25 cellular contexts compared by ENCODE assay signal in genomic region chr5:113105693-113106280, GRCh38.
"Had no signal": no experiment of that assay in that cellular context is flagged by ENCODE, and none has a peak within 500 bp of the region (broad histone marks: within the 10 kb centered on the region; RNA-seq: fewer than 3 reads in every experiment).

No MANE protein-coding gene starts in this region.

- H3K27me3 Mint-ChIP-seq: stimulated activated memory B cell treated with anti-CD40 and anti-IgM and Interleukin-4, amounts not matched to agents 10 μg/mL and 1 μg/mL and 100 μg/mL, for 72 hours; stimulated activated naive CD8-positive, alpha-beta T cell treated with anti-CD3 and anti-CD28 coated beads, Interleukin-15, amount 100 ng/mL, for 72 hours had no signal

- H3K36me3 Mint-ChIP-seq: natural killer cell treated with Interleukin-12 subunit alpha and Interleukin-12 subunit beta and Interleukin-15 and Interleukin-18, amount 100 ng/mL, for 72 hours; neural progenitor cell; stimulated activated memory B cell treated with anti-CD40 and anti-IgM and Interleukin-4, amounts not matched to agents 10 μg/mL and 1 μg/mL and 100 μg/mL, for 72 hours had no signal

- H3K36me3 ChIP-seq: neural progenitor cell, ovary, sigmoid colon, vagina had no signal

- H3K9me3 ChIP-seq: ovary, psoas muscle, right lobe of liver, sigmoid colon, suprapubic skin, testis, tibial nerve, upper lobe of left lung, vagina had no signal

- H3K4me3 ChIP-seq: neural progenitor cell, ovary, psoas muscle, right lobe of liver, sigmoid colon, suprapubic skin, testis, tibial nerve, upper lobe of left lung, vagina had no signal

- H2AFZ ChIP-seq: neural progenitor cell had no signal

- H3K27ac ChIP-seq: neural progenitor cell, ovary, psoas muscle, sigmoid colon, suprapubic skin, testis, tibial nerve, upper lobe of left lung, vagina had no signal

- H3K4me2 ChIP-seq: neural progenitor cell had no signal

- H3K4me3 Mint-ChIP-seq: naive thymus-derived CD4-positive, alpha-beta T cell; natural killer cell treated with Interleukin-12 subunit alpha and Interleukin-12 subunit beta and Interleukin-15 and Interleukin-18, amount 100 ng/mL, for 72 hours; neural progenitor cell; stimulated activated memory B cell treated with anti-CD40 and anti-IgM and Interleukin-4, amounts not matched to agents 10 μg/mL and 1 μg/mL and 100 μg/mL, for 72 hours; stimulated activated naive CD8-positive, alpha-beta T cell treated with anti-CD3 and anti-CD28 coated beads, Interleukin-15, amount 100 ng/mL, for 72 hours had no signal

- H3K9ac ChIP-seq: neural progenitor cell had no signal

- H3K4me1 Mint-ChIP-seq: neural progenitor cell; stimulated activated memory B cell treated with anti-CD40 and anti-IgM and Interleukin-4, amounts not matched to agents 10 μg/mL and 1 μg/mL and 100 μg/mL, for 72 hours; stimulated activated naive CD8-positive, alpha-beta T cell treated with anti-CD3 and anti-CD28 coated beads, Interleukin-15, amount 100 ng/mL, for 72 hours had no signal

- H3K27me3 ChIP-seq: neural progenitor cell, ovary, right lobe of liver, sigmoid colon, suprapubic skin, testis, tibial nerve, upper lobe of left lung, vagina had no signal

- H3K27ac Mint-ChIP-seq: naive thymus-derived CD4-positive, alpha-beta T cell; natural killer cell treated with Interleukin-12 subunit alpha and Interleukin-12 subunit beta and Interleukin-15 and Interleukin-18, amount 100 ng/mL, for 72 hours; neural progenitor cell; stimulated activated memory B cell treated with anti-CD40 and anti-IgM and Interleukin-4, amounts not matched to agents 10 μg/mL and 1 μg/mL and 100 μg/mL, for 72 hours; stimulated activated naive CD8-positive, alpha-beta T cell treated with anti-CD3 and anti-CD28 coated beads, Interleukin-15, amount 100 ng/mL, for 72 hours had no signal

- DNase-seq: naive thymus-derived CD4-positive, alpha-beta T cell; occipital lobe; ovary; psoas muscle; right cardiac atrium; right lobe of liver; sigmoid colon; small intestine; stimulated activated CD4-positive, alpha-beta T cell treated with anti-CD3 and anti-CD28 coated beads, Interleukin-1b, Interleukin-23, amount 100 ng/mL, for 48 hours; stimulated activated CD4-positive, alpha-beta T cell treated with anti-CD3 and anti-CD28 coated beads, Interleukin-4, amount 100 ng/mL, for 1 hour; stimulated activated CD4-positive, alpha-beta T cell treated with anti-CD3 and anti-CD28 coated beads, Interleukin-4, amount 100 ng/mL, for 4 hours; stimulated activated CD8-positive, alpha-beta memory T cell treated with anti-CD3 and anti-CD28 coated beads, Interleukin-4, amount 100 ng/mL, for 48 hours; stimulated activated naive CD4-positive, alpha-beta T cell; stimulated activated naive CD8-positive, alpha-beta T cell treated with anti-CD3 and anti-CD28 coated beads, Interleukin-15, amount 100 ng/mL, for 72 hours; stimulated activated naive CD8-positive, alpha-beta T cell treated with anti-CD3 and anti-CD28 coated beads, Interleukin-15, Interleukin-2, amounts not matched to agents 100 U/mL and 50 U/mL, for 24 hours; substantia nigra; testis; trophoblast cell; upper lobe of left lung had no signal

- H3K9me3 Mint-ChIP-seq: natural killer cell treated with Interleukin-12 subunit alpha and Interleukin-12 subunit beta and Interleukin-15 and Interleukin-18, amount 100 ng/mL, for 72 hours; neural progenitor cell; stimulated activated memory B cell treated with anti-CD40 and anti-IgM and Interleukin-4, amounts not matched to agents 10 μg/mL and 1 μg/mL and 100 μg/mL, for 72 hours; stimulated activated naive CD8-positive, alpha-beta T cell treated with anti-CD3 and anti-CD28 coated beads, Interleukin-15, amount 100 ng/mL, for 72 hours had no signal

- H3K4me1 ChIP-seq: neural progenitor cell, psoas muscle, sigmoid colon, suprapubic skin, testis, tibial nerve, upper lobe of left lung, vagina had no signal
